14 cellular contexts compared by ENCODE assay signal in the genomic region with DNA sequence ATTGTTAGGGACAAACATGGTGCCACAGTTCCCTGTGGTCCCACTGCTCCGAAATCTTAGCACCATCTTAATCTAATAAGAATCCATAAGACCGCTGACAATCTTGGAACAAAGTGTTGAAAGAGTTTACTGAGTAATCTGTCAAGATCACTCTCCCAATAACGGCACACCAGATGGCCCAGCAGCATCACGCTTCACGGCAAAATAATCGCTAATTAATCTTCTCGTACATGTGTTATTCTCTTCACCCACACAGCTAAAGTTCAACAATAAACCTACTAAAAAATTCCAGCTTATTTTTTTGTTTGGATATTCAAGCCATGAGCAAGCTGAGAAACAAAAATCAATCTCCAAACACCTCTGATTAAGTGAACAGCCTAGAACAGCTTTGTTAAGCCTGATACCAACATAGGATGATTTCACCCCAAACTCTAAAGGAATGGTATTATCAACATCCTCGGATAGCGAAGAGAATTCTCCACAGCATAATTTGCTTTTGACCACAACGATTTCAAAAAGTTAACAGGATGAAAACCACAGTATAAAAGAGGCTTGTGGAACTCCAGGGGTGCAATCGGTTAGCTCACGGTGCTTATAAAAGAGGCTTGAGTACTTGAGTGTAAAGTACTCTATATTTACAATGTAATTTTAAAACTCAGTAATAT.
"Had no signal": no experiment of that assay in that cellular context is flagged by ENCODE, and none has a peak within 500 bp of the region (broad histone marks: within the 10 kb centered on the region; RNA-seq: fewer than 3 reads in every experiment).

No MANE protein-coding gene starts in this region.

- DNase-seq: activated naive CD4-positive, alpha-beta T cell; activated naive CD8-positive, alpha-beta T cell treated with anti-CD3 and anti-CD28 coated beads, Interleukin-2, amount 10 ng/mL, durations not matched to agents 7 days and 5 days; foreskin fibroblast; glutamatergic neuron; kidney glomerular epithelial cell; mesenchymal stem cell; natural killer cell; stimulated activated CD4-positive, alpha-beta T cell treated with anti-CD3 and anti-CD28 coated beads, Interleukin-2, amount 100 ng/mL, for 48 hours; T-helper 9 cell; thyroid gland had no signal

- H3K36me3 ChIP-seq: neutrophil, thyroid gland had no signal

- ATAC-seq: activated CD4-positive, CD25-positive, alpha-beta regulatory T cell treated with anti-CD3 and anti-CD28 coated beads, Interleukin-2, amount 50 U/mL, for 24 hours; esophagus mucosa; natural killer cell; stimulated activated memory B cell treated with anti-CD40 and anti-IgM and Interleukin-4, amounts not matched to agents 10 μg/mL and 1 μg/mL and 100 μg/mL, for 72 hours had no signal

- H3K4me1 ChIP-seq: thyroid gland had no signal

- H3K27me3 ChIP-seq: neutrophil, thyroid gland had no signal

- H3K27ac ChIP-seq: neutrophil, thyroid gland had no signal

- H3K9me3 ChIP-seq: neutrophil, thyroid gland had no signal

- H3K4me3 ChIP-seq: thyroid gland had no signal
